Comparison of ENCODE assay signal across 14 cellular contexts in the genomic region with DNA sequence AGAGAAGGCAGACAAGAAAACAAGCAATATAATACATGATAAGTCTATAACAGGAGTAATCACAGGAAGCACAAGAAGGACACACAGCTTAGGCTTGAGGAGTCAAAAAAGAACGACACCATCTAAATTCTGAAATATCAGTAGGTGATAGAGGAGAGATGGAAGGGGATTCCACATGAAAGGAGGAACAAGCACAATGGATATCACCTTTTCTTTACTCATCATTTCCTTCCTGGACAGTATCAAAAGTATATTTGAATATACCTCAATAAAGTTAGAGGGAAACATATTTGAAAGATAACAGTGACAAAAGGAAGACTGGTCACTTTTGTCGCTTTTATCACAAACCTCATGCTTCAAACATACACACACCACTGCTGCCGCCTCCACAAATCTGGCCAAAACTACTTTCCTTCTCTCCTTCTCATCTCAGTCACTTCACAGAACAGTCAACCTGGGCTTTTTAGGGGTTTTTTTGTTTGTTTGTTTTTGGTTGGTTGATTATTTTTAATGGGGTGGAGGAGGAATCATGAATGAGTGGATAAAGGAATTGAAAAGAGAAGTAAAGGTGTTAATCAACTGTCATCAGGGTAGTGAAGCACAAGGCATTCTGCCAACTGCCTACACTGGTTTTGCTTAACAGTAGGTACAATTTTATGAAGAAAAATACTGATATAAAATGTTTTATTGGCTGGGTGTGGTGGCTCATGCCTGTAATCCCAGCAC. TPM values are rescaled to one million over a fixed set of nuclear protein-coding genes. Genes with fewer than 3 reads are reported as not detected.
A peak's percentile ranks its signal among the peaks of the same experiment; 100 is the strongest.
DNase-seq lines count a peak whose midpoint lies in the region; ATAC-seq and TF ChIP-seq lines count a peak whose summit lies in the region.
"Had no signal": no experiment of that assay in that cellular context is flagged by ENCODE, and none has a peak within 500 bp of the region (broad histone marks: within the 10 kb centered on the region; RNA-seq: fewer than 3 reads in every experiment).

No MANE protein-coding gene starts in this region.

- TF ChIP-seq CTCF in tibial artery (IDR thresholded peaks at IDR 0.05) = no peak
- no peak for TF ChIP-seq CTCF in right lobe of liver (IDR thresholded peaks at IDR 0.05)

- POLR2A ChIA-PET in activated CD4-positive, alpha-beta memory T cell treated with anti-CD3 and anti-CD28 coated beads, Interleukin-2, amount 10 ng/mL, durations not matched to agents 7 days and 5 days (lab: Charles Lee) = interaction anchor here (1.7 to 1.9 kb wide), 2 partner anchors 17 to 45 kb away, joined by 4 to 9 read pairs; no protein-coding TSS in a partner anchor

- H3K4me1 Mint-ChIP-seq in activated T-cell treated with anti-CD3 and anti-CD28 coated beads, Interleukin-2, amount 50 U/mL, for 72 hours (ENCODE audit: low read depth) = peaks cover 55% of the 10 kb centered on the region
- H3K4me1 Mint-ChIP-seq in activated CD4-positive, alpha-beta memory T cell treated with anti-CD3 and anti-CD28 coated beads, Interleukin-2, amount 10 ng/mL, durations not matched to agents 7 days and 5 days = peaks cover 33% of the 10 kb centered on the region
- peaks cover 55% of the 10 kb centered on the region for H3K4me1 Mint-ChIP-seq in stimulated activated naive CD8-positive, alpha-beta T cell treated with anti-CD3 and anti-CD28 coated beads, Interleukin-15, amount 100 ng/mL, for 72 hours

- H3K36me3 Mint-ChIP-seq in activated T-cell treated with anti-CD3 and anti-CD28 coated beads, Interleukin-2, amount 50 U/mL, for 72 hours (ENCODE audit: insufficient read depth in 2 of 2) = peaks cover 5 to 14% of the 10 kb centered on the region in 2 donors
- peaks cover 26% of the 10 kb centered on the region for H3K36me3 Mint-ChIP-seq in activated CD4-positive, alpha-beta memory T cell treated with anti-CD3 and anti-CD28 coated beads, Interleukin-2, amount 10 ng/mL, durations not matched to agents 7 days and 5 days (ENCODE audit: low read depth)

- H3K4me3 ChIP-seq in tibial artery (no peak overlapping the region), right lobe of liver (no peak overlapping the region)
- H3K4me3 ChIP-seq: lower lobe of right lung, psoas muscle had no signal

- no peak for DNase-seq in activated T-cell treated with anti-CD3 and anti-CD28 coated beads, Interleukin-2, amount 50 U/mL, for 72 hours
- no peak for DNase-seq in activated T-cell treated with anti-CD3 and anti-CD28 coated beads, Interleukin-2, amount 50 U/mL, for 48 hours
- DNase-seq in activated CD4-positive, alpha-beta memory T cell treated with anti-CD3 and anti-CD28 coated beads, Interleukin-2, amount 10 ng/mL, durations not matched to agents 7 days and 5 days = no peak
- peak in 1 of 2 donors; percentile 29 for DNase-seq in stimulated activated naive CD8-positive, alpha-beta T cell treated with anti-CD3 and anti-CD28 coated beads, Interleukin-15, amount 100 ng/mL, for 72 hours
- no peak for DNase-seq in tibial artery
- DNase-seq in right lobe of liver = no peak
- DNase-seq in stimulated activated CD4-positive, alpha-beta T cell treated with anti-CD3 and anti-CD28 coated beads, Interleukin-4, amount 100 ng/mL, for 4 hours = no peak
- DNase-seq: lower lobe of right lung, MM.1S, NCI-H524 treated with DMSO at 0.1 percent for 48 hours, psoas muscle, trophoblast cell had no signal

- peak overlapping the region; percentile 32 for H3K27ac Mint-ChIP-seq in activated T-cell treated with anti-CD3 and anti-CD28 coated beads, Interleukin-2, amount 50 U/mL, for 72 hours
- peak overlapping the region; percentile 12 for H3K27ac Mint-ChIP-seq in activated CD4-positive, alpha-beta memory T cell treated with anti-CD3 and anti-CD28 coated beads, Interleukin-2, amount 10 ng/mL, durations not matched to agents 7 days and 5 days
- peak overlapping the region in 1 of 2 donors; percentile 64 for H3K27ac Mint-ChIP-seq in stimulated activated naive CD8-positive, alpha-beta T cell treated with anti-CD3 and anti-CD28 coated beads, Interleukin-15, amount 100 ng/mL, for 72 hours

- CTCF ChIA-PET in activated CD4-positive, alpha-beta memory T cell treated with anti-CD3 and anti-CD28 coated beads, Interleukin-2, amount 10 ng/mL, durations not matched to agents 7 days and 5 days (lab: Charles Lee) = interaction anchor here (1.3 to 1.5 kb wide), 2 partner anchors 45 to 83 kb away, joined by 4 to 6 read pairs; no protein-coding TSS in a partner anchor

- intact Hi-C loops in tibial artery (cut with DNase I; ENCODE audit: low total_unique reads) (no loop called here), right lobe of liver (cut with DNase I) (no loop called here)

- peak overlapping the region in 1 of 2 donors; percentile 74 for H3K4me3 Mint-ChIP-seq in activated T-cell treated with anti-CD3 and anti-CD28 coated beads, Interleukin-2, amount 50 U/mL, for 72 hours
- no peak overlapping the region for H3K4me3 Mint-ChIP-seq in activated CD4-positive, alpha-beta memory T cell treated with anti-CD3 and anti-CD28 coated beads, Interleukin-2, amount 10 ng/mL, durations not matched to agents 7 days and 5 days
- peak overlapping the region; percentile 27 to 42 for H3K4me3 Mint-ChIP-seq in stimulated activated naive CD8-positive, alpha-beta T cell treated with anti-CD3 and anti-CD28 coated beads, Interleukin-15, amount 100 ng/mL, for 72 hours

- no peaks in the 10 kb centered on the region for H3K9me3 ChIP-seq in tibial artery
- H3K9me3 ChIP-seq in right lobe of liver = no peaks in the 10 kb centered on the region
- H3K9me3 ChIP-seq: lower lobe of right lung, psoas muscle had no signal

- no peaks in the 10 kb centered on the region for H3K9me3 Mint-ChIP-seq in activated T-cell treated with anti-CD3 and anti-CD28 coated beads, Interleukin-2, amount 50 U/mL, for 72 hours
- H3K9me3 Mint-ChIP-seq in activated CD4-positive, alpha-beta memory T cell treated with anti-CD3 and anti-CD28 coated beads, Interleukin-2, amount 10 ng/mL, durations not matched to agents 7 days and 5 days = no peaks in the 10 kb centered on the region
- no peaks in the 10 kb centered on the region for H3K9me3 Mint-ChIP-seq in stimulated activated naive CD8-positive, alpha-beta T cell treated with anti-CD3 and anti-CD28 coated beads, Interleukin-15, amount 100 ng/mL, for 72 hours

- TF ChIP-seq POLR2A in right lobe of liver (IDR thresholded peaks at IDR 0.05) = no peak

- no peaks in the 10 kb centered on the region for H3K27me3 Mint-ChIP-seq in activated T-cell treated with anti-CD3 and anti-CD28 coated beads, Interleukin-2, amount 50 U/mL, for 72 hours (ENCODE audit: low read depth)
- no peaks in the 10 kb centered on the region for H3K27me3 Mint-ChIP-seq in activated CD4-positive, alpha-beta memory T cell treated with anti-CD3 and anti-CD28 coated beads, Interleukin-2, amount 10 ng/mL, durations not matched to agents 7 days and 5 days
- no peaks in the 10 kb centered on the region for H3K27me3 Mint-ChIP-seq in stimulated activated naive CD8-positive, alpha-beta T cell treated with anti-CD3 and anti-CD28 coated beads, Interleukin-15, amount 100 ng/mL, for 72 hours

- 82% methylated on average over 3 of the region's 3 CpGs for WGBS in right lobe of liver (ENCODE audit: insufficient coverage, low coverage, low lambda C conversion rate, missing lambda C conversion rate)

- H3K36me3 ChIP-seq in tibial artery (no peaks in the 10 kb centered on the region), right lobe of liver (no peaks in the 10 kb centered on the region)
- H3K36me3 ChIP-seq: lower lobe of right lung had no signal

- no peaks in the 10 kb centered on the region for H3K27me3 ChIP-seq in tibial artery
- H3K27me3 ChIP-seq in right lobe of liver = no peaks in the 10 kb centered on the region

- ATAC-seq in activated T-cell treated with anti-CD3 and anti-CD28 coated beads, Interleukin-2, amount 50 U/mL, for 72 hours (replicated peaks in 1 of 2) = peak; percentile 46 to 74
- ATAC-seq in HG02852 (IDR thresholded peaks at IDR 0.05; ENCODE audit: unreplicated experiment) = peak; percentile 56
- ATAC-seq in stimulated activated naive CD8-positive, alpha-beta T cell treated with anti-CD3 and anti-CD28 coated beads, Interleukin-15, amount 100 ng/mL, for 72 hours = peak; percentile 86
- no peak for ATAC-seq in right lobe of liver
- ATAC-seq: lower lobe of right lung, psoas muscle, SK-N-SH treated with all-trans-retinoic acid at 6 μM for 48 hours had no signal

- H3K27ac ChIP-seq in tibial artery = no peak overlapping the region
- H3K27ac ChIP-seq in right lobe of liver = no peak overlapping the region
- H3K27ac ChIP-seq: lower lobe of right lung, psoas muscle had no signal

- H3K4me1 ChIP-seq in tibial artery = peaks cover 0 to 5% (median 0%) of the 10 kb centered on the region in 4 donors
- H3K4me1 ChIP-seq in right lobe of liver = peaks cover 0 to 17% (median 5%) of the 10 kb centered on the region in 4 donors
- H3K4me1 ChIP-seq: psoas muscle had no signal

RNA-seq across cellular contexts. Expression of a gene that starts 18.5 kb away (rescaled TPM):
- 10 to 100 TPM; 56.7 to 59.3 TPM for total RNA-seq in activated T-cell treated with anti-CD3 and anti-CD28 coated beads, Interleukin-2, amount 50 U/mL, for 72 hours
- 10 to 100 TPM; 40.4 to 41.1 TPM for total RNA-seq in activated CD4-positive, alpha-beta memory T cell treated with anti-CD3 and anti-CD28 coated beads, Interleukin-2, amount 10 ng/mL, durations not matched to agents 7 days and 5 days
- total RNA-seq in right lobe of liver = 10 to 100 TPM; 12.7 to 32.4 (median 21.5) TPM

Comparison
In these comparisons a context has a peak if more than half of its experiments do, and no peak if none do; other contexts are left out.
1. ATAC-seq: peak in activated T-cell treated with anti-CD3 and anti-CD28 coated beads, Interleukin-2, amount 50 U/mL, for 72 hours (2 of 2), HG02852 (single experiment) and stimulated activated naive CD8-positive, alpha-beta T cell treated with anti-CD3 and anti-CD28 coated beads, Interleukin-15, amount 100 ng/mL, for 72 hours (single experiment); none in right lobe of liver (0 of 4).